ENCODE assay signal across 18 cellular contexts in genomic region chr10:69631566-69631965, GRCh38. TPM values are rescaled to one million over a fixed set of nuclear protein-coding genes. Genes with fewer than 3 reads are reported as not detected.
A peak's percentile ranks its signal among the peaks of the same experiment; 100 is the strongest.
DNase-seq lines count a peak whose midpoint lies in the region; ATAC-seq and TF ChIP-seq lines count a peak whose summit lies in the region.
"Had no signal": no experiment of that assay in that cellular context is flagged by ENCODE, and none has a peak within 500 bp of the region (broad histone marks: within the 10 kb centered on the region; RNA-seq: fewer than 3 reads in every experiment).

No MANE protein-coding gene starts in this region.

- no peak overlapping the region for H3K27ac ChIP-seq in CD8-positive, alpha-beta T cell (ENCODE audit: low read depth, low read length)
- H3K27ac ChIP-seq: uterus had no signal

- no peak overlapping the region for H3K27ac Mint-ChIP-seq in activated CD4-positive, alpha-beta T cell treated with anti-CD3 and anti-CD28 coated beads for 36 hours
- H3K27ac Mint-ChIP-seq in CD8-positive, alpha-beta T cell: peak overlapping the region; percentile 70
- H3K27ac Mint-ChIP-seq in activated naive CD8-positive, alpha-beta T cell treated with anti-CD3 and anti-CD28 coated beads for 36 hours: no peak overlapping the region
- H3K27ac Mint-ChIP-seq in naive thymus-derived CD8-positive, alpha-beta T cell: peak overlapping the region; percentile 2 to 90 (median 60)

- POLR2A ChIA-PET in activated CD4-positive, alpha-beta T cell treated with anti-CD3 and anti-CD28 coated beads for 36 hours (lab: Charles Lee): no interaction called here
- POLR2A ChIA-PET in CD8-positive, alpha-beta T cell (lab: Charles Lee): no interaction called here
- POLR2A ChIA-PET in naive thymus-derived CD8-positive, alpha-beta T cell (lab: Charles Lee): no interaction called here

- H3K4me3 ChIP-seq in CD8-positive, alpha-beta T cell (ENCODE audit: low read depth, low read length): no peak overlapping the region
- H3K4me3 ChIP-seq: uterus had no signal

- H3K36me3 ChIP-seq in CD8-positive, alpha-beta T cell (ENCODE audit: insufficient read depth, low read length): no peaks in the 10 kb centered on the region
- H3K36me3 ChIP-seq: uterus had no signal

- TF ChIP-seq CTCF in CD8-positive, alpha-beta T cell (IDR thresholded peaks at IDR 0.05): no peak

- CTCF ChIA-PET in activated CD4-positive, alpha-beta T cell treated with anti-CD3 and anti-CD28 coated beads for 36 hours (lab: Charles Lee): interaction anchor here (0.6 to 2.4 kb wide), 3 partner anchors 10 to 323 kb away, joined by 3 to 25 read pairs (median 4); no protein-coding TSS in a partner anchor
- CTCF ChIA-PET in CD8-positive, alpha-beta T cell (lab: Charles Lee): interaction anchor here (0.7 to 20.6 kb wide), 6 partner anchors 9 to 177 kb away, joined by 3 to 441 read pairs (median 6); no protein-coding TSS in a partner anchor

- peaks cover 21% of the 10 kb centered on the region for H3K4me1 ChIP-seq in CD8-positive, alpha-beta T cell (ENCODE audit: insufficient read depth, low read length)

- no peak for DNase-seq in activated CD4-positive, alpha-beta T cell treated with anti-CD3 and anti-CD28 coated beads for 36 hours
- DNase-seq in activated CD4-positive, alpha-beta T cell treated with anti-CD3 and anti-CD28 coated beads for 4 hours: no peak
- DNase-seq in CD8-positive, alpha-beta T cell: peak in 1 of 7 experiments; percentile 40
- DNase-seq in activated naive CD8-positive, alpha-beta T cell treated with anti-CD3 and anti-CD28 coated beads for 36 hours: no peak
- DNase-seq in naive thymus-derived CD8-positive, alpha-beta T cell: no peak
- no peak for DNase-seq in globus pallidus (ENCODE audit: low spot score)
- no peak for DNase-seq in posterior vena cava (ENCODE audit: low spot score)
- DNase-seq in kidney glomerular epithelial cell (lab: John Stamatoyannopoulos, UW): no peak
- DNase-seq: activated CD4-positive, alpha-beta T cell treated with anti-CD3 and anti-CD28 coated beads, Interleukin-2, amount 50 U/mL, for 1 hour; activated gamma-delta T cell treated with Interleukin-2 at 50 U/mL for 16 hours; DND-41; effector memory CD4-positive, alpha-beta T cell; left colon; NCI-H2029; NCI-H446 treated with DMSO at 0.1 percent for 48 hours; uterus had no signal

- peak overlapping the region; percentile 63 for H3K4me3 Mint-ChIP-seq in activated CD4-positive, alpha-beta T cell treated with anti-CD3 and anti-CD28 coated beads for 36 hours
- H3K4me3 Mint-ChIP-seq in CD8-positive, alpha-beta T cell: peak overlapping the region; percentile 76
- peak overlapping the region; percentile 68 for H3K4me3 Mint-ChIP-seq in activated naive CD8-positive, alpha-beta T cell treated with anti-CD3 and anti-CD28 coated beads for 36 hours
- H3K4me3 Mint-ChIP-seq in naive thymus-derived CD8-positive, alpha-beta T cell: peak overlapping the region; percentile 67 to 85 (median 74)

- peaks cover 13% of the 10 kb centered on the region for H3K4me1 Mint-ChIP-seq in activated CD4-positive, alpha-beta T cell treated with anti-CD3 and anti-CD28 coated beads for 36 hours
- H3K4me1 Mint-ChIP-seq in CD8-positive, alpha-beta T cell (ENCODE audit: low read depth): peaks cover 20% of the 10 kb centered on the region
- H3K4me1 Mint-ChIP-seq in activated naive CD8-positive, alpha-beta T cell treated with anti-CD3 and anti-CD28 coated beads for 36 hours: peaks cover 7% of the 10 kb centered on the region
- H3K4me1 Mint-ChIP-seq in naive thymus-derived CD8-positive, alpha-beta T cell: peaks cover 7 to 23% (median 12%) of the 10 kb centered on the region in 4 donors

- no peaks in the 10 kb centered on the region for H3K9me3 Mint-ChIP-seq in activated CD4-positive, alpha-beta T cell treated with anti-CD3 and anti-CD28 coated beads for 36 hours (ENCODE audit: low read depth)
- H3K9me3 Mint-ChIP-seq in CD8-positive, alpha-beta T cell: no peaks in the 10 kb centered on the region
- peaks cover 2% of the 10 kb centered on the region for H3K9me3 Mint-ChIP-seq in activated naive CD8-positive, alpha-beta T cell treated with anti-CD3 and anti-CD28 coated beads for 36 hours
- H3K9me3 Mint-ChIP-seq in naive thymus-derived CD8-positive, alpha-beta T cell: no peaks in the 10 kb centered on the region

- H3K27me3 Mint-ChIP-seq in activated CD4-positive, alpha-beta T cell treated with anti-CD3 and anti-CD28 coated beads for 36 hours: no peaks in the 10 kb centered on the region
- H3K27me3 Mint-ChIP-seq in CD8-positive, alpha-beta T cell (ENCODE audit: low read depth): no peaks in the 10 kb centered on the region
- H3K27me3 Mint-ChIP-seq in activated naive CD8-positive, alpha-beta T cell treated with anti-CD3 and anti-CD28 coated beads for 36 hours: no peaks in the 10 kb centered on the region
- no peaks in the 10 kb centered on the region for H3K27me3 Mint-ChIP-seq in naive thymus-derived CD8-positive, alpha-beta T cell

- intact Hi-C loops in activated CD4-positive, alpha-beta T cell treated with anti-CD3 and anti-CD28 coated beads for 36 hours (cut with DNase I, micrococcal nuclease): loop anchor here (2.0 to 5.0 kb wide), 4 partner anchors 123 to 509 kb away; partner anchors contain the start of gene VPS26A (in 1 of the 2)
- intact Hi-C loops in CD8-positive, alpha-beta T cell (cut with DNase I, micrococcal nuclease): loop anchor here (2.0 kb wide), 2 partner anchors 223 to 313 kb away; no protein-coding TSS in a partner anchor
- intact Hi-C loops in posterior vena cava (cut with DNase I): loop anchor here (10.0 kb wide), 2 partner anchors 207 to 217 kb away; partner anchors contain the start of gene TACR2 (in 1 of the 2)

- no peaks in the 10 kb centered on the region for H3K9me3 ChIP-seq in CD8-positive, alpha-beta T cell (ENCODE audit: low read length)
- H3K9me3 ChIP-seq: uterus had no signal

- peaks cover 5% of the 10 kb centered on the region for H3K36me3 Mint-ChIP-seq in activated CD4-positive, alpha-beta T cell treated with anti-CD3 and anti-CD28 coated beads for 36 hours (ENCODE audit: low read depth)
- peaks cover 19% of the 10 kb centered on the region for H3K36me3 Mint-ChIP-seq in CD8-positive, alpha-beta T cell
- H3K36me3 Mint-ChIP-seq in activated naive CD8-positive, alpha-beta T cell treated with anti-CD3 and anti-CD28 coated beads for 36 hours: peaks cover 2% of the 10 kb centered on the region
- peaks cover 0 to 16% (median 4%) of the 10 kb centered on the region in 3 donors for H3K36me3 Mint-ChIP-seq in naive thymus-derived CD8-positive, alpha-beta T cell

- H3K27me3 ChIP-seq in CD8-positive, alpha-beta T cell (ENCODE audit: insufficient read depth, low read length): no peaks in the 10 kb centered on the region
- H3K27me3 ChIP-seq: uterus had no signal

- ATAC-seq in activated CD4-positive, alpha-beta T cell treated with anti-CD3 and anti-CD28 coated beads for 36 hours: no peak
- ATAC-seq in CD8-positive, alpha-beta T cell: no peak
- no peak for ATAC-seq in naive thymus-derived CD8-positive, alpha-beta T cell
- ATAC-seq: left colon had no signal

RNA-seq across cellular contexts. Expression of gene FAM241B, which starts 1.5 kb away (rescaled TPM):
- 1 to 10 TPM; 6.3 to 9.6 TPM for total RNA-seq in activated CD4-positive, alpha-beta T cell treated with anti-CD3 and anti-CD28 coated beads for 36 hours
- 1 to 10 TPM; 7.4 to 9.1 TPM for total RNA-seq in CD8-positive, alpha-beta T cell
- 1 to 10 TPM; 9.9 TPM for total RNA-seq in activated naive CD8-positive, alpha-beta T cell treated with anti-CD3 and anti-CD28 coated beads for 36 hours
- 10 to 100 TPM; 11.2 to 15.2 TPM for total RNA-seq in naive thymus-derived CD8-positive, alpha-beta T cell
- 10 to 100 TPM; 12.3 to 18.5 (median 16.0) TPM for polyA plus RNA-seq in naive thymus-derived CD8-positive, alpha-beta T cell
- 1 to 10 TPM; 2.2 to 3.1 TPM for total RNA-seq in posterior vena cava

RNA-seq across cellular contexts. Expression of gene NEUROG3, which starts 58.3 kb away (rescaled TPM):
- total RNA-seq in activated CD4-positive, alpha-beta T cell treated with anti-CD3 and anti-CD28 coated beads for 36 hours: under 1 TPM; 0.18 to 0.21 TPM
- not detected for total RNA-seq in CD8-positive, alpha-beta T cell
- total RNA-seq in activated naive CD8-positive, alpha-beta T cell treated with anti-CD3 and anti-CD28 coated beads for 36 hours: under 1 TPM; 0.20 to 0.21 TPM
- not detected for total RNA-seq in naive thymus-derived CD8-positive, alpha-beta T cell
- polyA plus RNA-seq in naive thymus-derived CD8-positive, alpha-beta T cell: under 1 TPM in 1 of 3 donors, not detected in 2; 0.28 TPM
- not detected for total RNA-seq in posterior vena cava
- total RNA-seq: HepG2; T-helper 1 cell treated with Interleukin-12 subunit alpha and Interleukin-12 subunit beta and Interleukin-4 antibody, amounts not matched to agents 30 ng/mL and 1 ng/mL, for 36 hours; uterus had no signal
- polyA plus RNA-seq: HepG2 had no signal

Comparison
In these comparisons a context has a peak if more than half of its experiments do, and no peak if none do; other contexts are left out.
1. H3K27ac Mint-ChIP-seq: peak in CD8-positive, alpha-beta T cell (single experiment) and naive thymus-derived CD8-positive, alpha-beta T cell (10 of 10); none in activated CD4-positive, alpha-beta T cell treated with anti-CD3 and anti-CD28 coated beads for 36 hours (single experiment) and activated naive CD8-positive, alpha-beta T cell treated with anti-CD3 and anti-CD28 coated beads for 36 hours (single experiment).
2. Peak in every context shown above with its lines, with median percentiles within 50 percentile points of each other: H3K4me3 Mint-ChIP-seq.